In the genomic region with DNA sequence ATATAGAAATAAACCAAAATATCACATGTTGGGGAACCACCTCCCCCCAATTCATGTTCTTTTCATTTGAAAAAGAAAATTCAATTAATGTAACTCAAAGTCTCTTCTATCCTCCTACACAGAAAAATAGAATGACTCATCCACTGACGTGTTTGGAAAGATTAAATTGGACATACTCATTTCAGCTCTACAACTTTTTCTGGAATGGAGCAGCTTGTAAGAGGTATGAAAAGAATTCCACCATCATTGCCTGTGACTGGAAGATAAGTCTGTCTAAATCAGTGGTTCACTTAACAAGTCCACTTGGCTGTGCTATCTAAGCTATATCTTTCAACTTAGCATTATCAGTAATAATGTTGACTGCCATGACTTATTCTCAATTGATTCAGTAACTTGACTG, we compare ENCODE assay signal across 17 cellular contexts.
A peak's percentile ranks its signal among the peaks of the same experiment; 100 is the strongest.
DNase-seq lines count a peak whose midpoint lies in the region; ATAC-seq and TF ChIP-seq lines count a peak whose summit lies in the region.
"Had no signal": no experiment of that assay in that cellular context is flagged by ENCODE, and none has a peak within 500 bp of the region (broad histone marks: within the 10 kb centered on the region; RNA-seq: fewer than 3 reads in every experiment).

No MANE protein-coding gene starts in this region.

- no peak overlapping the region for H3K4me3 ChIP-seq in PC-3 (ENCODE audit: low read length)
- H3K4me3 ChIP-seq in trophoblast cell (ENCODE audit: low read depth, low read length), result no peak overlapping the region
- H3K4me3 ChIP-seq: body of pancreas had no signal

- no peak overlapping the region for H3K27ac Mint-ChIP-seq in HFFc6
- H3K27ac Mint-ChIP-seq: activated T-helper 17 cell treated with anti-CD3 and anti-CD28 coated beads, Interleukin-2, amount 50 U/mL, for 72 hours; CD14-positive monocyte; stimulated activated naive B cell treated with anti-CD40 and anti-IgM and Interleukin-4, amounts not matched to agents 10 μg/mL and 1 μg/mL and 100 μg/mL, for 72 hours had no signal

- intact Hi-C loops in PC-3 (cut with micrococcal nuclease), result no loop called here

- no peak overlapping the region for H3K18ac ChIP-seq in trophoblast cell (ENCODE audit: low read length)

- H4K12ac ChIP-seq in trophoblast cell (ENCODE audit: low read depth, low read length), result no peak overlapping the region

- H3K9me3 ChIP-seq in PC-3 (ENCODE audit: low read length) (no peaks in the 10 kb centered on the region), trophoblast cell (ENCODE audit: insufficient read depth, low read depth, low read length) (no peaks in the 10 kb centered on the region)
- H3K9me3 ChIP-seq: body of pancreas had no signal

- H3K79me1 ChIP-seq in trophoblast cell (ENCODE audit: low read length), result no peaks in the 10 kb centered on the region

- no peak overlapping the region for H2BK12ac ChIP-seq in trophoblast cell (ENCODE audit: low read length)

- ATAC-seq in PC-3 (peak; percentile 76), HG03442 (IDR thresholded peaks at IDR 0.05; ENCODE audit: unreplicated experiment) (no peak), HG03565 (IDR thresholded peaks at IDR 0.05; ENCODE audit: unreplicated experiment) (no peak)
- ATAC-seq: activated T-helper 17 cell treated with anti-CD3 and anti-CD28 coated beads, Interleukin-2, amount 50 U/mL, for 72 hours; body of pancreas; Panc1; stimulated activated naive B cell treated with anti-CD40 and anti-IgM and Interleukin-4, amounts not matched to agents 10 μg/mL and 1 μg/mL and 100 μg/mL, for 72 hours had no signal

- H2AK5ac ChIP-seq in trophoblast cell (ENCODE audit: low read length), result no peak overlapping the region

- H3K9me2 ChIP-seq in PC-3 (replicated peaks; ENCODE audit: low read length), result no peaks in the 10 kb centered on the region

- H4K20me1 ChIP-seq in PC-3 (ENCODE audit: low read length), result no peaks in the 10 kb centered on the region

- H3K79me2 ChIP-seq in PC-3 (ENCODE audit: low read length), result no peaks in the 10 kb centered on the region
- no peaks in the 10 kb centered on the region for H3K79me2 ChIP-seq in trophoblast cell (ENCODE audit: control insufficient read depth, insufficient read depth, low read length, poor library complexity)

- no peak overlapping the region for H4K91ac ChIP-seq in trophoblast cell (ENCODE audit: low read depth, low read length)

- H3K4me3 Mint-ChIP-seq in HFFc6, result no peak overlapping the region
- H3K4me3 Mint-ChIP-seq: activated T-helper 17 cell treated with anti-CD3 and anti-CD28 coated beads, Interleukin-2, amount 50 U/mL, for 72 hours; CD14-positive monocyte; stimulated activated naive B cell treated with anti-CD40 and anti-IgM and Interleukin-4, amounts not matched to agents 10 μg/mL and 1 μg/mL and 100 μg/mL, for 72 hours had no signal

- H3F3A ChIP-seq in PC-3 (ENCODE audit: low read length, unreplicated experiment), result no peaks in the 10 kb centered on the region

- TF ChIP-seq POLR2A in erythroblast (IDR thresholded peaks at IDR 0.05; ENCODE audit: low read length), result no peak

- H3K4me1 Mint-ChIP-seq in HFFc6 (ENCODE audit: low read depth), result no peaks in the 10 kb centered on the region
- H3K4me1 Mint-ChIP-seq: activated T-helper 17 cell treated with anti-CD3 and anti-CD28 coated beads, Interleukin-2, amount 50 U/mL, for 72 hours; CD14-positive monocyte; stimulated activated naive B cell treated with anti-CD40 and anti-IgM and Interleukin-4, amounts not matched to agents 10 μg/mL and 1 μg/mL and 100 μg/mL, for 72 hours had no signal

- TF ChIP-seq CTCF in PC-3 (conservative IDR thresholded peaks at IDR 0.05; ENCODE audit: low read depth, low read length) (no peak), HFFc6 (IDR thresholded peaks at IDR 0.05) (no peak)

- no peak overlapping the region for H3K14ac ChIP-seq in trophoblast cell (ENCODE audit: low read length)

- H2BK120ac ChIP-seq in trophoblast cell (ENCODE audit: insufficient read depth, low read length, poor library complexity), result no peak overlapping the region

- H3K4ac ChIP-seq in trophoblast cell (ENCODE audit: low read depth, low read length), result no peak overlapping the region

- H3K27me3 ChIP-seq in PC-3 (ENCODE audit: low read length) (no peaks in the 10 kb centered on the region), trophoblast cell (ENCODE audit: insufficient read depth, low read length) (no peaks in the 10 kb centered on the region)
- H3K27me3 ChIP-seq: body of pancreas had no signal

- no peaks in the 10 kb centered on the region for H3K36me3 ChIP-seq in PC-3 (ENCODE audit: low read depth, low read length)
- H3K36me3 ChIP-seq in trophoblast cell (ENCODE audit: control insufficient read depth in 1 of 2, insufficient read depth in 2 of 2, low read length in 2 of 2), result no peaks in the 10 kb centered on the region

- H3K4me1 ChIP-seq in PC-3 (ENCODE audit: insufficient read depth, low read length) (peaks cover 13% of the 10 kb centered on the region; the same call in 1 of the 2 replicates), trophoblast cell (ENCODE audit: control insufficient read depth in 1 of 2, insufficient read depth in 2 of 2, low read length in 2 of 2) (no peaks in the 10 kb centered on the region)
- H3K4me1 ChIP-seq: body of pancreas had no signal

- H3K27me3 Mint-ChIP-seq in HFFc6 (ENCODE audit: insufficient read depth), result no peaks in the 10 kb centered on the region
- H3K27me3 Mint-ChIP-seq: activated T-helper 17 cell treated with anti-CD3 and anti-CD28 coated beads, Interleukin-2, amount 50 U/mL, for 72 hours; stimulated activated naive B cell treated with anti-CD40 and anti-IgM and Interleukin-4, amounts not matched to agents 10 μg/mL and 1 μg/mL and 100 μg/mL, for 72 hours had no signal

- H2AFZ ChIP-seq in PC-3 (ENCODE audit: low read length) (no peak overlapping the region), trophoblast cell (ENCODE audit: insufficient read depth, low read length, poor library complexity) (no peak overlapping the region)

- H4K8ac ChIP-seq in trophoblast cell (ENCODE audit: low read depth, low read length), result no peak overlapping the region

- WGBS in trophoblast cell (ENCODE audit: extremely low coverage, insufficient coverage, insufficient read length), result no CpG with 5 or more reads among the region's 1 CpG

- H3K9ac ChIP-seq in PC-3 (ENCODE audit: low read length), result no peak overlapping the region
- H3K9ac ChIP-seq in trophoblast cell (ENCODE audit: low read length), result no peak overlapping the region

- H3K27ac ChIP-seq in PC-3 (ENCODE audit: low read length), result peak overlapping the region; percentile 75
- H3K27ac ChIP-seq in epithelial cell of prostate, result no peak overlapping the region
- H3K27ac ChIP-seq in trophoblast cell (ENCODE audit: low read depth, low read length), result no peak overlapping the region
- H3K27ac ChIP-seq: body of pancreas had no signal

- peak; percentile 27 for DNase-seq in Caki2 (ENCODE audit: low read depth)
- peak; percentile 62 for DNase-seq in PC-3
- peak; percentile 5 for DNase-seq in epithelial cell of prostate (ENCODE audit: low read depth, low spot score)
- DNase-seq in trophoblast cell, result peak; percentile 43 to 84
- DNase-seq in erythroblast (lab: John Stamatoyannopoulos, UW), result no peak
- DNase-seq in HFFc6, result no peak
- DNase-seq: body of pancreas; GDM1; NCI-H2227 treated with DMSO at 0.1 percent for 48 hours; stimulated activated CD4-positive, alpha-beta T cell treated with anti-CD3 and anti-CD28 coated beads, Interleukin-4, amount 100 ng/mL, for 4 hours; stimulated activated naive B cell treated with anti-CD40 and anti-IgM and Interleukin-4, amounts not matched to agents 10 μg/mL and 1 μg/mL and 100 μg/mL, for 72 hours; T-helper 2 cell had no signal

- peaks cover 39% of the 10 kb centered on the region for H3K9me3 Mint-ChIP-seq in HFFc6

- in situ Hi-C loops in Caki2 (cut with HindIII; ENCODE audit: low pct_unique_long_range_greater_than_20kb, low sequenced_read_pairs), result no loop called here

- H2BK5ac ChIP-seq in trophoblast cell (ENCODE audit: low read depth, low read length, poor library complexity), result no peak overlapping the region

- no peak overlapping the region for H3K23ac ChIP-seq in trophoblast cell (ENCODE audit: low read length)

- POLR2A ChIA-PET in PC-3 (lab: Charles Lee; ENCODE audit: unreplicated experiment), result no interaction called here

- H3K36me3 Mint-ChIP-seq in HFFc6 (ENCODE audit: low read depth), result no peaks in the 10 kb centered on the region
- H3K36me3 Mint-ChIP-seq: CD14-positive monocyte; stimulated activated naive B cell treated with anti-CD40 and anti-IgM and Interleukin-4, amounts not matched to agents 10 μg/mL and 1 μg/mL and 100 μg/mL, for 72 hours had no signal

- CTCF ChIA-PET in PC-3 (lab: Charles Lee), result no interaction called here

- BruUV-seq in PC-3 (replicated peaks; lab: Mats Ljungman, UMichigan), result no TSS peak

- H3K4me2 ChIP-seq in PC-3 (ENCODE audit: low read length), result peak overlapping the region; percentile 49
- H3K4me2 ChIP-seq in trophoblast cell (ENCODE audit: low read length), result no peak overlapping the region

Comparison
In these comparisons a context has a peak if more than half of its experiments do, and no peak if none do; other contexts are left out.
1. DNase-seq: peak in Caki2 (single experiment), PC-3 (single experiment), epithelial cell of prostate (single experiment) and trophoblast cell (2 of 2); none in erythroblast (0 of 2) and HFFc6 (single experiment).